Comparison of ENCODE assay signal across 8 cellular contexts in the genomic region with DNA sequence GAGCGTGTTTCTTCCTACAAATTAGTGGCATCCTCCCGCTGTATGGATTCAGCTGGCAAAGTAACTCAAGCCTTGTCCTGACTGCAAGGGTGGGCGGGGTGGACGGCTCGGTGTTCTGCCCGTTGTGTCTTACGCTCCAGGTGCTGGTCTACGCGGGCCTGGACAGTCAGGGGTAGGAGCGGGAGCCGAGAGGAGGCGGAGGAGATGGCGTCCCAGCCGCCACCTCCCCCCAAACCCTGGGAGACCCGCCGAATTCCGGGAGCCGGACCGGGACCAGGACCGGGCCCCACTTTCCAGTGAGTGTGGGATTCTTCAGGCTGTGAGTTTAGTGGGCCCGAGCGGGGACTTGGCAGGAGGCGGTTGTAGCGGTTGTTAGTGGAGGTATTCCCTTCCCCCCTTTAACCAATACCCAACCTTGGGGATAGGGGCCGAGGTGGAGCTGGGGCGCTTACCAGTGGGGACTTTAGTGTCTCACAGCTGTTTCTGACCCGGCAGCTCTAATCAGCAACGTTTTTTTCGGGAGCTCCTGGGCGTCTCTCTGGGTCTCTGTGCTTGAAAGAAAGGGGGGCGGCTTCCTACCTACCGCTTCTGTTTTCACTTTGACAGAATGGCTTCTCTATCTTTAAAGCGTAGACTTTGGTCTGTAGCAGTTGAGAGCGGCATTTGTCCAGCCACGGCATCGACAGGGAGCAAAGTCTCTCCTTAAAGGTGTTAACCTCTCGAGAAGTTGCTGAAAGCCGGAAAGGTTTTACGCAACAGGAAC. TPM values are rescaled to one million over a fixed set of nuclear protein-coding genes. Genes with fewer than 3 reads are reported as not detected.
A peak's percentile ranks its signal among the peaks of the same experiment; 100 is the strongest.
DNase-seq lines count a peak whose midpoint lies in the region; ATAC-seq and TF ChIP-seq lines count a peak whose summit lies in the region.

A gene with protein sequence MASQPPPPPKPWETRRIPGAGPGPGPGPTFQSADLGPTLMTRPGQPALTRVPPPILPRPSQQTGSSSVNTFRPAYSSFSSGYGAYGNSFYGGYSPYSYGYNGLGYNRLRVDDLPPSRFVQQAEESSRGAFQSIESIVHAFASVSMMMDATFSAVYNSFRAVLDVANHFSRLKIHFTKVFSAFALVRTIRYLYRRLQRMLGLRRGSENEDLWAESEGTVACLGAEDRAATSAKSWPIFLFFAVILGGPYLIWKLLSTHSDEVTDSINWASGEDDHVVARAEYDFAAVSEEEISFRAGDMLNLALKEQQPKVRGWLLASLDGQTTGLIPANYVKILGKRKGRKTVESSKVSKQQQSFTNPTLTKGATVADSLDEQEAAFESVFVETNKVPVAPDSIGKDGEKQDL (plus strand): TSS at position 165 of the 763 bp plus-strand sequence. CDS start 40 bp downstream, at position 205.
A gene with protein sequence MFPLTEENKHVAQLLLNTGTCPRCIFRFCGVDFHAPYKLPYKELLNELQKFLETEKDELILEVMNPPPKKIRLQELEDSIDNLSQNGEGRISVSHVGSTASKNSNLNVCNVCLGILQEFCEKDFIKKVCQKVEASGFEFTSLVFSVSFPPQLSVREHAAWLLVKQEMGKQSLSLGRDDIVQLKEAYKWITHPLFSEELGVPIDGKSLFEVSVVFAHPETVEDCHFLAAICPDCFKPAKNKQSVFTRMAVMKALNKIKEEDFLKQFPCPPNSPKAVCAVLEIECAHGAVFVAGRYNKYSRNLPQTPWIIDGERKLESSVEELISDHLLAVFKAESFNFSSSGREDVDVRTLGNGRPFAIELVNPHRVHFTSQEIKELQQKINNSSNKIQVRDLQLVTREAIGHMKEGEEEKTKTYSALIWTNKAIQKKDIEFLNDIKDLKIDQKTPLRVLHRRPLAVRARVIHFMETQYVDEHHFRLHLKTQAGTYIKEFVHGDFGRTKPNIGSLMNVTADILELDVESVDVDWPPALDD (minus strand): TSS at position 700 of the 763 bp plus-strand sequence. CDS start 6,365 bp downstream, outside the sequence.

- peak within 1 kb of the TSS; percentile 98 for H3K27ac Mint-ChIP-seq in mesothelial cell of epicardium

- peaks cover 20% of the 10 kb centered on the region for H3K36me3 Mint-ChIP-seq in mesothelial cell of epicardium

- no peaks in the 10 kb centered on the region for H3K27me3 Mint-ChIP-seq in mesothelial cell of epicardium (ENCODE audit: low read depth)

- H3K4me1 Mint-ChIP-seq in mesothelial cell of epicardium, result peaks cover 27% of the 10 kb centered on the region

- no peaks in the 10 kb centered on the region for H3K9me3 ChIP-seq in endocrine pancreas (ENCODE audit: control insufficient read depth, low read length)

- H3K4me3 Mint-ChIP-seq in mesothelial cell of epicardium, result peak within 1 kb of the TSS; percentile 98

- ATAC-seq in GM19043 (IDR thresholded peaks at IDR 0.05; ENCODE audit: low read depth, unreplicated experiment) (peak; percentile 76), HG03280 (IDR thresholded peaks at IDR 0.05; ENCODE audit: unreplicated experiment) (peak; percentile 75)

- peak; percentile 82 for DNase-seq in NCI-H69 (lab: John Stamatoyannopoulos, UW)
- peak; percentile 16 to 43 for DNase-seq in activated CD8-positive, alpha-beta memory T cell treated with anti-CD3 and anti-CD28 coated beads for 1 hour (ENCODE audit: extremely low read depth in 1 of 2, low read depth in 1 of 2)
- DNase-seq in mesothelial cell of epicardium (ENCODE audit: low spot score in 2 of 2, unreplicated experiment in 2 of 2), result peak; percentile 34 to 68
- peak; percentile 32 for DNase-seq in stimulated activated CD8-positive, alpha-beta memory T cell treated with anti-CD3 and anti-CD28 coated beads, Interleukin-15, amount 100 ng/mL, for 24 hours (ENCODE audit: low read depth)

- peak within 1 kb of the TSS; percentile 97 for H3K4me3 ChIP-seq in endocrine pancreas (ENCODE audit: control insufficient read depth, insufficient read depth, low read length)

- H3K27ac ChIP-seq in C4-2B, result peak within 1 kb of the TSS; percentile 91

- TF ChIP-seq CTCF in C4-2B (conservative IDR thresholded peaks at IDR 0.05) (no peak), mesothelial cell of epicardium (IDR thresholded peaks at IDR 0.05; ENCODE audit: unreplicated experiment) (no peak)

- peaks cover 19% of the 10 kb centered on the region for H3K4me1 ChIP-seq in endocrine pancreas (ENCODE audit: control insufficient read depth, insufficient read depth, low read length)

- H3K36me3 ChIP-seq in endocrine pancreas (ENCODE audit: control insufficient read depth, insufficient read depth, low read length), result no peaks in the 10 kb centered on the region

- H3K27me3 ChIP-seq in endocrine pancreas (ENCODE audit: control insufficient read depth, insufficient read depth, low read length), result no peaks in the 10 kb centered on the region

- H3K9me3 Mint-ChIP-seq in mesothelial cell of epicardium, result peaks cover 10% of the 10 kb centered on the region

- peak within 1 kb of the TSS; percentile 44 for H3K9ac ChIP-seq in endocrine pancreas (ENCODE audit: control insufficient read depth, insufficient read depth, low read length)

RNA-seq across cellular contexts. Expression of the first gene that starts in this region (rescaled TPM):
- 29.2 to 31.6 TPM (median 31.3 TPM) in 3 replicates for total RNA-seq in mesothelial cell of epicardium

RNA-seq across cellular contexts. Expression of the second gene that starts in this region (rescaled TPM):
- 5.4 to 6.2 TPM (median 5.6 TPM) in 3 replicates for total RNA-seq in mesothelial cell of epicardium

Comparison
In these comparisons a context has a peak if more than half of its experiments do, and no peak if none do; other contexts are left out.
1. Peak in every context shown above with its lines: DNase-seq, ATAC-seq, H3K4me3 ChIP-seq and H3K27ac ChIP-seq.
2. DNase-seq: peak in every context shown above with its lines; median percentile 82 in NCI-H69; 51 in mesothelial cell of epicardium; 32 in stimulated activated CD8-positive, alpha-beta memory T cell treated with anti-CD3 and anti-CD28 coated beads, Interleukin-15, amount 100 ng/mL, for 24 hours; 30 in activated CD8-positive, alpha-beta memory T cell treated with anti-CD3 and anti-CD28 coated beads for 1 hour.